Comparison of ENCODE assay signal across 1 cellular context in the genomic region with DNA sequence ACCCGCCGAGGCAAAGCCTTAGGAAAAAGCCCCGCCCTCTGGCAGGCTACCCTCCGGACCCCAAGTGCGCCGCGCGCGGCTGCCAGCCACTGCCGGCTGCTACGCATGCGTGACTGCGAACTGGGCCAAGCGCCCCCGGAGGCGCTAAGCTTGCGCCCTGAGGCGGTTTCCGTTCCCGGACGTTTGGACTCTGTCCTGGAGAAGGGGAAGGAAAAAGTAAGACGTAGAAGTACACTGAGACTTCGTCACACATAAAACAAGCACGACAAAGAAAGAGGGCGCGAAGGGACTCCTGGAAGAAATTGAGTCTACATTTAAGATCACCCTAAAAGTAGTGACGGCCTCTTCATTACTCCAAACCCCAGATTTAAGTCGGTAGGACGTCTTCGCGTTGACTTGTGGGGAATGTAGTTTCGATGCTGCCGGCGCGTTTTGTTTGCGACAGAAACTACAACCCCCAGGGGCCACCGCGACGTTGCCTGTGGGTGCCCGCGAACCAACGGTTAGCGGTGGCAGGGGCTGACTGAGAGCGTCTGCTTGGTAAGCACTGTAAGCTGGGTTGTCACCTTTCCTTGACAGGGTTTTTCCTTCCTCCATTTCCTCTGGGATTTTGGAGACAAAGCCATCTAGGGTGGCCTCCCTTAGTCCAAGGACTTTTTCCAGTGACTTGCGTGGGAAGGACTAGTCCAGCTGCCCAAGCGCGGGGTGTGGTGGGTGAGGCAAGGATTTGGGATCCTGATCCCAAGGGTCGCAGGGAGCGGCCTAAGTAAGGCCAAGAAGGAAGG.
TF ChIP-seq lines count a peak whose summit lies in the region.

A gene (plus strand): TSS at position 472 of the 785 bp plus-strand sequence. CDS start 49,715 bp downstream, outside the sequence.

TF ChIP-seq in HepG2, 621 proteins besides CTCF, POLR2A, EP300 and RAD21 (continued from another document and continues in another):
- TF ChIP-seq, protein P1, sequence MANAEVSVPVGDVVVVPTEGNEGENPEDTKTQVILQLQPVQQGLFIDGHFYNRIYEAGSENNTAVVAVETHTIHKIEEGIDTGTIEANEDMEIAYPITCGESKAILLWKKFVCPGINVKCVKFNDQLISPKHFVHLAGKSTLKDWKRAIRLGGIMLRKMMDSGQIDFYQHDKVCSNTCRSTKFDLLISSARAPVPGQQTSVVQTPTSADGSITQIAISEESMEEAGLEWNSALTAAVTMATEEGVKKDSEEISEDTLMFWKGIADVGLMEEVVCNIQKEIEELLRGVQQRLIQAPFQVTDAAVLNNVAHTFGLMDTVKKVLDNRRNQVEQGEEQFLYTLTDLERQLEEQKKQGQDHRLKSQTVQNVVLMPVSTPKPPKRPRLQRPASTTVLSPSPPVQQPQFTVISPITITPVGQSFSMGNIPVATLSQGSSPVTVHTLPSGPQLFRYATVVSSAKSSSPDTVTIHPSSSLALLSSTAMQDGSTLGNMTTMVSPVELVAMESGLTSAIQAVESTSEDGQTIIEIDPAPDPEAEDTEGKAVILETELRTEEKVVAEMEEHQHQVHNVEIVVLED (CRISPR knock-in tag; IDR thresholded peaks at IDR 0.05; ENCODE audit: borderline replicate concordance) = peak; percentile 90
- TF ChIP-seq, protein P2, sequence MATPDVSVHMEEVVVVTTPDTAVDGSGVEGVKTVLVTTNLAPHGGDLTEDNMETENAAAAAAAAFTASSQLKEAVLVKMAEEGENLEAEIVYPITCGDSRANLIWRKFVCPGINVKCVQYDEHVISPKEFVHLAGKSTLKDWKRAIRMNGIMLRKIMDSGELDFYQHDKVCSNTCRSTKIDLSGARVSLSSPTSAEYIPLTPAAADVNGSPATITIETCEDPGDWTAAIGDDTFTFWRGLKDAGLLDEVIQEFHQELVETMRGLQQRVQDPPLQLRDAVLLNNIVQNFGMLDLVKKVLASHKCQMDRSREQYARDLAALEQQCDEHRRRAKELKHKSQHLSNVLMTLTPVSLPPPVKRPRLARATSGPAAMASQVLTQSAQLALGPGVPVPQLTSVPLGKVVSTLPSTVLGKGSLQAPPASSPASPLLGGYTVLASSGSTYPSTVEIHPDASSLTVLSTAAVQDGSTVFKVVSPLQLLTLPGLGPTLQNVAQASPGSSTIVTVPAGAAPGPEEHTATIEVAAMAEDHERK (CRISPR knock-in tag; IDR thresholded peaks at IDR 0.05; ENCODE audit: low read depth) = peak; percentile 57; the same call in 1 of the 2 replicates
- TF ChIP-seq ZNF333 (CRISPR knock-in tag; IDR thresholded peaks at IDR 0.05; ENCODE audit: borderline replicate concordance) (no peak), SRSF1 (optimal IDR thresholded peaks at IDR 0.05; ENCODE audit: low read depth, low read length) (no peak), SP5 (CRISPR knock-in tag; IDR thresholded peaks at IDR 0.05; ENCODE audit: borderline replicate concordance, low read depth) (no peak; the same call in 1 of the 2 replicates), AGO2 (optimal IDR thresholded peaks at IDR 0.05; ENCODE audit: low read depth, low read length) (no peak), ZNF766 (CRISPR knock-in tag; IDR thresholded peaks at IDR 0.05; ENCODE audit: borderline replicate concordance) (no peak), FOXP1 (IDR thresholded peaks at IDR 0.05) (no peak), FOXP1 (CRISPR knock-in tag; IDR thresholded peaks at IDR 0.05) (no peak), JUND (CRISPR knock-in tag; IDR thresholded peaks at IDR 0.05) (no peak), SRSF9 (IDR thresholded peaks at IDR 0.05; ENCODE audit: borderline replicate concordance, insufficient read depth, low read depth, low read length, poor library complexity, severe bottlenecking) (no peak), ZNF441 (CRISPR knock-in tag; IDR thresholded peaks at IDR 0.05; ENCODE audit: borderline replicate concordance) (no peak), HDAC2 (CRISPR knock-in tag; IDR thresholded peaks at IDR 0.05) (peak; percentile 37; the same call in 1 of the 2 replicates), HOXA5 (CRISPR knock-in tag; IDR thresholded peaks at IDR 0.05) (no peak; the same call in 1 of the 2 replicates), NFIC (IDR thresholded peaks at IDR 0.05; ENCODE audit: low read length) (no peak), IRX3 (CRISPR knock-in tag; IDR thresholded peaks at IDR 0.05; ENCODE audit: borderline replicate concordance, low read depth) (no peak), RBM22 (optimal IDR thresholded peaks at IDR 0.05; ENCODE audit: low read length) (no peak), DMAP1 (CRISPR knock-in tag; IDR thresholded peaks at IDR 0.05) (peak; percentile 75), KLF6 (CRISPR knock-in tag; IDR thresholded peaks at IDR 0.05) (no peak; the same call in 1 of the 2 replicates), SALL1 (CRISPR knock-in tag; IDR thresholded peaks at IDR 0.05) (peak; percentile 67), ZNF563 (CRISPR knock-in tag; IDR thresholded peaks at IDR 0.05) (peak; percentile 29; the same call in 1 of the 2 replicates), CC2D1A (CRISPR knock-in tag; IDR thresholded peaks at IDR 0.05) (no peak), ZNF558 (CRISPR knock-in tag; IDR thresholded peaks at IDR 0.05; ENCODE audit: borderline replicate concordance) (0 out of 2 replicates have a peak, but pooled peaks have one; percentile 55), SCMH1 (CRISPR knock-in tag; IDR thresholded peaks at IDR 0.05; ENCODE audit: borderline replicate concordance) (no peak), FOXC1 (CRISPR knock-in tag; IDR thresholded peaks at IDR 0.05; ENCODE audit: borderline replicate concordance) (no peak), SMC3 (IDR thresholded peaks at IDR 0.05; ENCODE audit: low read length) (no peak), TAF1 (CRISPR knock-in tag; IDR thresholded peaks at IDR 0.05) (peak; percentile 31; the same call in 1 of the 2 replicates)
- TF ChIP-seq, protein P3, sequence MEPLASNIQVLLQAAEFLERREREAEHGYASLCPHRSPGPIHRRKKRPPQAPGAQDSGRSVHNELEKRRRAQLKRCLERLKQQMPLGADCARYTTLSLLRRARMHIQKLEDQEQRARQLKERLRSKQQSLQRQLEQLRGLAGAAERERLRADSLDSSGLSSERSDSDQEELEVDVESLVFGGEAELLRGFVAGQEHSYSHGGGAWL (CRISPR knock-in tag; IDR thresholded peaks at IDR 0.05) = no peak; the same call in 1 of the 2 replicates
- TF ChIP-seq, protein P4, sequence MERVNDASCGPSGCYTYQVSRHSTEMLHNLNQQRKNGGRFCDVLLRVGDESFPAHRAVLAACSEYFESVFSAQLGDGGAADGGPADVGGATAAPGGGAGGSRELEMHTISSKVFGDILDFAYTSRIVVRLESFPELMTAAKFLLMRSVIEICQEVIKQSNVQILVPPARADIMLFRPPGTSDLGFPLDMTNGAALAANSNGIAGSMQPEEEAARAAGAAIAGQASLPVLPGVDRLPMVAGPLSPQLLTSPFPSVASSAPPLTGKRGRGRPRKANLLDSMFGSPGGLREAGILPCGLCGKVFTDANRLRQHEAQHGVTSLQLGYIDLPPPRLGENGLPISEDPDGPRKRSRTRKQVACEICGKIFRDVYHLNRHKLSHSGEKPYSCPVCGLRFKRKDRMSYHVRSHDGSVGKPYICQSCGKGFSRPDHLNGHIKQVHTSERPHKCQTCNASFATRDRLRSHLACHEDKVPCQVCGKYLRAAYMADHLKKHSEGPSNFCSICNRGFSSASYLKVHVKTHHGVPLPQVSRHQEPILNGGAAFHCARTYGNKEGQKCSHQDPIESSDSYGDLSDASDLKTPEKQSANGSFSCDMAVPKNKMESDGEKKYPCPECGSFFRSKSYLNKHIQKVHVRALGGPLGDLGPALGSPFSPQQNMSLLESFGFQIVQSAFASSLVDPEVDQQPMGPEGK (CRISPR knock-in tag; IDR thresholded peaks at IDR 0.05) = no peak
- TF ChIP-seq, protein P5, sequence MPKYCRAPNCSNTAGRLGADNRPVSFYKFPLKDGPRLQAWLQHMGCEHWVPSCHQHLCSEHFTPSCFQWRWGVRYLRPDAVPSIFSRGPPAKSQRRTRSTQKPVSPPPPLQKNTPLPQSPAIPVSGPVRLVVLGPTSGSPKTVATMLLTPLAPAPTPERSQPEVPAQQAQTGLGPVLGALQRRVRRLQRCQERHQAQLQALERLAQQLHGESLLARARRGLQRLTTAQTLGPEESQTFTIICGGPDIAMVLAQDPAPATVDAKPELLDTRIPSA (CRISPR knock-in tag; IDR thresholded peaks at IDR 0.05; ENCODE audit: borderline replicate concordance) = no peak
- TF ChIP-seq, protein P6, sequence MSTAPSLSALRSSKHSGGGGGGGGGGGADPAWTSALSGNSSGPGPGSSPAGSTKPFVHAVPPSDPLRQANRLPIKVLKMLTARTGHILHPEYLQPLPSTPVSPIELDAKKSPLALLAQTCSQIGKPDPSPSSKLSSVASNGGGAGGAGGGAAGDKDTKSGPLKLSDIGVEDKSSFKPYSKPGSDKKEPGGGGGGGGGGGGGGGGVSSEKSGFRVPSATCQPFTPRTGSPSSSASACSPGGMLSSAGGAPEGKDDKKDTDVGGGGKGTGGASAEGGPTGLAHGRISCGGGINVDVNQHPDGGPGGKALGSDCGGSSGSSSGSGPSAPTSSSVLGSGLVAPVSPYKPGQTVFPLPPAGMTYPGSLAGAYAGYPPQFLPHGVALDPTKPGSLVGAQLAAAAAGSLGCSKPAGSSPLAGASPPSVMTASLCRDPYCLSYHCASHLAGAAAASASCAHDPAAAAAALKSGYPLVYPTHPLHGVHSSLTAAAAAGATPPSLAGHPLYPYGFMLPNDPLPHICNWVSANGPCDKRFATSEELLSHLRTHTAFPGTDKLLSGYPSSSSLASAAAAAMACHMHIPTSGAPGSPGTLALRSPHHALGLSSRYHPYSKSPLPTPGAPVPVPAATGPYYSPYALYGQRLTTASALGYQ (CRISPR knock-in tag; IDR thresholded peaks at IDR 0.05) = no peak
- TF ChIP-seq, protein P7, sequence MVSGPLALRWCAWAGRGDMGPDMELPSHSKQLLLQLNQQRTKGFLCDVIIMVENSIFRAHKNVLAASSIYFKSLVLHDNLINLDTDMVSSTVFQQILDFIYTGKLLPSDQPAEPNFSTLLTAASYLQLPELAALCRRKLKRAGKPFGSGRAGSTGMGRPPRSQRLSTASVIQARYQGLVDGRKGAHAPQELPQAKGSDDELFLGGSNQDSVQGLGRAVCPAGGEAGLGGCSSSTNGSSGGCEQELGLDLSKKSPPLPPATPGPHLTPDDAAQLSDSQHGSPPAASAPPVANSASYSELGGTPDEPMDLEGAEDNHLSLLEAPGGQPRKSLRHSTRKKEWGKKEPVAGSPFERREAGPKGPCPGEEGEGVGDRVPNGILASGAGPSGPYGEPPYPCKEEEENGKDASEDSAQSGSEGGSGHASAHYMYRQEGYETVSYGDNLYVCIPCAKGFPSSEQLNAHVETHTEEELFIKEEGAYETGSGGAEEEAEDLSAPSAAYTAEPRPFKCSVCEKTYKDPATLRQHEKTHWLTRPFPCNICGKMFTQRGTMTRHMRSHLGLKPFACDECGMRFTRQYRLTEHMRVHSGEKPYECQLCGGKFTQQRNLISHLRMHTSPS (CRISPR knock-in tag; IDR thresholded peaks at IDR 0.05; ENCODE audit: low read depth) = peak; percentile 59; the same call in 1 of the 2 replicates
- TF ChIP-seq, protein P8, sequence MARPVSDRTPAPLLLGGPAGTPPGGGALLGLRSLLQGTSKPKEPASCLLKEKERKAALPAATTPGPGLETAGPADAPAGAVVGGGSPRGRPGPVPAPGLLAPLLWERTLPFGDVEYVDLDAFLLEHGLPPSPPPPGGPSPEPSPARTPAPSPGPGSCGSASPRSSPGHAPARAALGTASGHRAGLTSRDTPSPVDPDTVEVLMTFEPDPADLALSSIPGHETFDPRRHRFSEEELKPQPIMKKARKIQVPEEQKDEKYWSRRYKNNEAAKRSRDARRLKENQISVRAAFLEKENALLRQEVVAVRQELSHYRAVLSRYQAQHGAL (CRISPR knock-in tag; IDR thresholded peaks at IDR 0.05; ENCODE audit: not compliant biosample characterization) = no peak
- TF ChIP-seq, protein P9, sequence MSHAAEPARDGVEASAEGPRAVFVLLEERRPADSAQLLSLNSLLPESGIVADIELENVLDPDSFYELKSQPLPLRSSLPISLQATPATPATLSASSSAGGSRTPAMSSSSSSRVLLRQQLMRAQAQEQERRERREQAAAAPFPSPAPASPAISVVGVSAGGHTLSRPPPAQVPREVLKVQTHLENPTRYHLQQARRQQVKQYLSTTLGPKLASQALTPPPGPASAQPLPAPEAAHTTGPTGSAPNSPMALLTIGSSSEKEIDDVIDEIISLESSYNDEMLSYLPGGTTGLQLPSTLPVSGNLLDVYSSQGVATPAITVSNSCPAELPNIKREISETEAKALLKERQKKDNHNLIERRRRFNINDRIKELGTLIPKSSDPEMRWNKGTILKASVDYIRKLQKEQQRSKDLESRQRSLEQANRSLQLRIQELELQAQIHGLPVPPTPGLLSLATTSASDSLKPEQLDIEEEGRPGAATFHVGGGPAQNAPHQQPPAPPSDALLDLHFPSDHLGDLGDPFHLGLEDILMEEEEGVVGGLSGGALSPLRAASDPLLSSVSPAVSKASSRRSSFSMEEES (CRISPR knock-in tag; IDR thresholded peaks at IDR 0.05) = no peak
- TF ChIP-seq, protein P10, sequence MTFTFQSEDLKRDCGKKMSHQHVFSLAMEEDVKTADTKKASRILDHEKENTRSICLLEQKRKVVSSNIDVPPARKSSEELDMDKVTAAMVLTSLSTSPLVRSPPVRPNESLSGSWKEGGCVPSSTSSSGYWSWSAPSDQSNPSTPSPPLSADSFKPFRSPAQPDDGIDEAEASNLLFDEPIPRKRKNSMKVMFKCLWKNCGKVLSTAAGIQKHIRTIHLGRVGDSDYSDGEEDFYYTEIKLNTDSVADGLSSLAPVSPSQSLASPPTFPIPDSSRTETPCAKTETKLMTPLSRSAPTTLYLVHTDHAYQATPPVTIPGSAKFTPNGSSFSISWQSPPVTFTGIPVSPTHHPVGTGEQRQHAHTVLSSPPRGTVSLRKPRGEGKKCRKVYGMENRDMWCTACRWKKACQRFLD (CRISPR knock-in tag; IDR thresholded peaks at IDR 0.05; ENCODE audit: borderline replicate concordance) = peak; percentile 58; the same call in 1 of the 2 replicates
- TF ChIP-seq, protein P11, sequence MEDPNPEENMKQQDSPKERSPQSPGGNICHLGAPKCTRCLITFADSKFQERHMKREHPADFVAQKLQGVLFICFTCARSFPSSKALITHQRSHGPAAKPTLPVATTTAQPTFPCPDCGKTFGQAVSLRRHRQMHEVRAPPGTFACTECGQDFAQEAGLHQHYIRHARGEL (CRISPR knock-in tag; IDR thresholded peaks at IDR 0.05) = no peak
- TF ChIP-seq, protein P12, sequence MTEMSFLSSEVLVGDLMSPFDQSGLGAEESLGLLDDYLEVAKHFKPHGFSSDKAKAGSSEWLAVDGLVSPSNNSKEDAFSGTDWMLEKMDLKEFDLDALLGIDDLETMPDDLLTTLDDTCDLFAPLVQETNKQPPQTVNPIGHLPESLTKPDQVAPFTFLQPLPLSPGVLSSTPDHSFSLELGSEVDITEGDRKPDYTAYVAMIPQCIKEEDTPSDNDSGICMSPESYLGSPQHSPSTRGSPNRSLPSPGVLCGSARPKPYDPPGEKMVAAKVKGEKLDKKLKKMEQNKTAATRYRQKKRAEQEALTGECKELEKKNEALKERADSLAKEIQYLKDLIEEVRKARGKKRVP (CRISPR knock-in tag; IDR thresholded peaks at IDR 0.05) = no peak
- TF ChIP-seq, protein P13, sequence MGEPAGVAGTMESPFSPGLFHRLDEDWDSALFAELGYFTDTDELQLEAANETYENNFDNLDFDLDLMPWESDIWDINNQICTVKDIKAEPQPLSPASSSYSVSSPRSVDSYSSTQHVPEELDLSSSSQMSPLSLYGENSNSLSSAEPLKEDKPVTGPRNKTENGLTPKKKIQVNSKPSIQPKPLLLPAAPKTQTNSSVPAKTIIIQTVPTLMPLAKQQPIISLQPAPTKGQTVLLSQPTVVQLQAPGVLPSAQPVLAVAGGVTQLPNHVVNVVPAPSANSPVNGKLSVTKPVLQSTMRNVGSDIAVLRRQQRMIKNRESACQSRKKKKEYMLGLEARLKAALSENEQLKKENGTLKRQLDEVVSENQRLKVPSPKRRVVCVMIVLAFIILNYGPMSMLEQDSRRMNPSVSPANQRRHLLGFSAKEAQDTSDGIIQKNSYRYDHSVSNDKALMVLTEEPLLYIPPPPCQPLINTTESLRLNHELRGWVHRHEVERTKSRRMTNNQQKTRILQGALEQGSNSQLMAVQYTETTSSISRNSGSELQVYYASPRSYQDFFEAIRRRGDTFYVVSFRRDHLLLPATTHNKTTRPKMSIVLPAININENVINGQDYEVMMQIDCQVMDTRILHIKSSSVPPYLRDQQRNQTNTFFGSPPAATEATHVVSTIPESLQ (CRISPR knock-in tag; conservative IDR thresholded peaks at IDR 0.05) = no peak
